2 cellular contexts compared by ENCODE assay signal in the genomic region with DNA sequence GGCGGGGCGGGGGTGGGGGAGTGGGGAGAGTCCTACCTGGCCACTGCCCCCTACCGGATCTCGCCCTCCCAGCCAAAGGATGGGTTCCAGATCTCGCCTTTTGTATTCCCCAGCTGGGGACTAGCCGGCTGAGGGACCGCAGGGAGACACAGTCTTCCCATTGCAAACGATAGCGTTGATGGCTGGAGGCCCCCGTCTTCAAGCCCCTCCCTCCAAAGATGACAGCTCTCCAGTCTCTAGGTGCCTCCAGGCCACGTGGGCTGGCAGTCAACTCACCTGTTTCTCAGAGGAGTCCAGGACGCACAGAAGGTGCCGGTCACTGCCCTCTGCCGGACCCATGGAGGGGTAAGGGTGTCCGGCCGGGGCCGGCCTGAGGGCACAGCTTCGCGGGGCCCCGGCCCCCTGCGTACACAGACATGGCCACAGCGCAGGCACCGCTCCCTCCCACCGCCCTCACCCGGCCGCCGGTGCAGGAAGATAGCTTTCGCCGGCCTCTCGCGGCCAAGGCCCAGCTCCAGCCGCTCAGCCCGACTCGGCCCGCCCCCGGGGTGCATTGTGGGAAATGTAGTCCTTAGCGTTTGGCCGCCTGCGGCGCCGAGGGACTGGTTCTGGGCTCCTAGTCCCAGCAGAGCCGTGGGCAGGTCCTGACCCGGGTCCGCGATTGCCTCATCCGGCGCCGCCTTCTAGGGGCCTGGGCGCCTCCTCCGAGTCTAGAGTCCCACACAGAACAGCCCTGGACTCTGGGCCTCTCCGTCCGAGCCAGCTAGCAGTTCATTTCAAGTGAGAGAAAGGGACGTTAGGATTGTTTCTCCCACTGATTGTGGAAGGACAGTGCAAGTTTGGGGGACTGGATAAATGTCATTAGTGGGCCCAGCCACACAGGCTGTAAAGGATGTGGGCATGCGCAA.
A peak's percentile ranks its signal among the peaks of the same experiment; 100 is the strongest.
TF ChIP-seq lines count a peak whose summit lies in the region.

A gene with protein sequence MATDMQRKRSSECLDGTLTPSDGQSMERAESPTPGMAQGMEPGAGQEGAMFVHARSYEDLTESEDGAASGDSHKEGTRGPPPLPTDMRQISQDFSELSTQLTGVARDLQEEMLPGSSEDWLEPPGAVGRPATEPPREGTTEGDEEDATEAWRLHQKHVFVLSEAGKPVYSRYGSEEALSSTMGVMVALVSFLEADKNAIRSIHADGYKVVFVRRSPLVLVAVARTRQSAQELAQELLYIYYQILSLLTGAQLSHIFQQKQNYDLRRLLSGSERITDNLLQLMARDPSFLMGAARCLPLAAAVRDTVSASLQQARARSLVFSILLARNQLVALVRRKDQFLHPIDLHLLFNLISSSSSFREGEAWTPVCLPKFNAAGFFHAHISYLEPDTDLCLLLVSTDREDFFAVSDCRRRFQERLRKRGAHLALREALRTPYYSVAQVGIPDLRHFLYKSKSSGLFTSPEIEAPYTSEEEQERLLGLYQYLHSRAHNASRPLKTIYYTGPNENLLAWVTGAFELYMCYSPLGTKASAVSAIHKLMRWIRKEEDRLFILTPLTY (minus strand): TSS at position 479 of the 908 bp plus-strand sequence. CDS start 16,465 bp downstream, outside the sequence.

TF ChIP-seq in HCT116, 20 proteins besides CTCF, POLR2A, EP300 and RAD21 (continued from another document):
- TF ChIP-seq, protein P1, sequence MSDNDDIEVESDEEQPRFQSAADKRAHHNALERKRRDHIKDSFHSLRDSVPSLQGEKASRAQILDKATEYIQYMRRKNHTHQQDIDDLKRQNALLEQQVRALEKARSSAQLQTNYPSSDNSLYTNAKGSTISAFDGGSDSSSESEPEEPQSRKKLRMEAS (IDR thresholded peaks at IDR 0.05) = peak; percentile 97
- TF ChIP-seq ELF1 (IDR thresholded peaks at IDR 0.05; ENCODE audit: borderline replicate concordance, low read depth) (no peak), ZFX (IDR thresholded peaks at IDR 0.05) (peak; percentile 97), SIN3A (IDR thresholded peaks at IDR 0.05; ENCODE audit: low read depth) (peak; percentile 94), TCF7L2 (IDR thresholded peaks at IDR 0.05; ENCODE audit: borderline replicate concordance, extremely low read depth, insufficient read depth, insufficient read length) (no peak), SP1 (IDR thresholded peaks at IDR 0.05; ENCODE audit: low read depth) (peak; percentile 62), EGR1 (IDR thresholded peaks at IDR 0.05; ENCODE audit: low read depth) (no peak), FOSL1 (IDR thresholded peaks at IDR 0.05; ENCODE audit: low read depth) (no peak), CBX3 (IDR thresholded peaks at IDR 0.05; ENCODE audit: low read depth) (peak; percentile 33; the same call in 1 of the 2 replicates), ZNF274 (IDR thresholded peaks at IDR 0.05; ENCODE audit: low read depth, low read length) (no peak), POLR2AphosphoS5 (IDR thresholded peaks at IDR 0.05; ENCODE audit: low read depth, low read length) (peak; percentile 59), EZH2phosphoT487 (IDR thresholded peaks at IDR 0.05; ENCODE audit: borderline replicate concordance) (no peak)
- TF ChIP-seq, protein P2, sequence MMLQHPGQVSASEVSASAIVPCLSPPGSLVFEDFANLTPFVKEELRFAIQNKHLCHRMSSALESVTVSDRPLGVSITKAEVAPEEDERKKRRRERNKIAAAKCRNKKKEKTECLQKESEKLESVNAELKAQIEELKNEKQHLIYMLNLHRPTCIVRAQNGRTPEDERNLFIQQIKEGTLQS (IDR thresholded peaks at IDR 0.05) = no peak
- TF ChIP-seq, protein P3, sequence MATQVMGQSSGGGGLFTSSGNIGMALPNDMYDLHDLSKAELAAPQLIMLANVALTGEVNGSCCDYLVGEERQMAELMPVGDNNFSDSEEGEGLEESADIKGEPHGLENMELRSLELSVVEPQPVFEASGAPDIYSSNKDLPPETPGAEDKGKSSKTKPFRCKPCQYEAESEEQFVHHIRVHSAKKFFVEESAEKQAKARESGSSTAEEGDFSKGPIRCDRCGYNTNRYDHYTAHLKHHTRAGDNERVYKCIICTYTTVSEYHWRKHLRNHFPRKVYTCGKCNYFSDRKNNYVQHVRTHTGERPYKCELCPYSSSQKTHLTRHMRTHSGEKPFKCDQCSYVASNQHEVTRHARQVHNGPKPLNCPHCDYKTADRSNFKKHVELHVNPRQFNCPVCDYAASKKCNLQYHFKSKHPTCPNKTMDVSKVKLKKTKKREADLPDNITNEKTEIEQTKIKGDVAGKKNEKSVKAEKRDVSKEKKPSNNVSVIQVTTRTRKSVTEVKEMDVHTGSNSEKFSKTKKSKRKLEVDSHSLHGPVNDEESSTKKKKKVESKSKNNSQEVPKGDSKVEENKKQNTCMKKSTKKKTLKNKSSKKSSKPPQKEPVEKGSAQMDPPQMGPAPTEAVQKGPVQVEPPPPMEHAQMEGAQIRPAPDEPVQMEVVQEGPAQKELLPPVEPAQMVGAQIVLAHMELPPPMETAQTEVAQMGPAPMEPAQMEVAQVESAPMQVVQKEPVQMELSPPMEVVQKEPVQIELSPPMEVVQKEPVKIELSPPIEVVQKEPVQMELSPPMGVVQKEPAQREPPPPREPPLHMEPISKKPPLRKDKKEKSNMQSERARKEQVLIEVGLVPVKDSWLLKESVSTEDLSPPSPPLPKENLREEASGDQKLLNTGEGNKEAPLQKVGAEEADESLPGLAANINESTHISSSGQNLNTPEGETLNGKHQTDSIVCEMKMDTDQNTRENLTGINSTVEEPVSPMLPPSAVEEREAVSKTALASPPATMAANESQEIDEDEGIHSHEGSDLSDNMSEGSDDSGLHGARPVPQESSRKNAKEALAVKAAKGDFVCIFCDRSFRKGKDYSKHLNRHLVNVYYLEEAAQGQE (IDR thresholded peaks at IDR 0.05; ENCODE audit: low read depth) = no peak
- TF ChIP-seq, protein P4, sequence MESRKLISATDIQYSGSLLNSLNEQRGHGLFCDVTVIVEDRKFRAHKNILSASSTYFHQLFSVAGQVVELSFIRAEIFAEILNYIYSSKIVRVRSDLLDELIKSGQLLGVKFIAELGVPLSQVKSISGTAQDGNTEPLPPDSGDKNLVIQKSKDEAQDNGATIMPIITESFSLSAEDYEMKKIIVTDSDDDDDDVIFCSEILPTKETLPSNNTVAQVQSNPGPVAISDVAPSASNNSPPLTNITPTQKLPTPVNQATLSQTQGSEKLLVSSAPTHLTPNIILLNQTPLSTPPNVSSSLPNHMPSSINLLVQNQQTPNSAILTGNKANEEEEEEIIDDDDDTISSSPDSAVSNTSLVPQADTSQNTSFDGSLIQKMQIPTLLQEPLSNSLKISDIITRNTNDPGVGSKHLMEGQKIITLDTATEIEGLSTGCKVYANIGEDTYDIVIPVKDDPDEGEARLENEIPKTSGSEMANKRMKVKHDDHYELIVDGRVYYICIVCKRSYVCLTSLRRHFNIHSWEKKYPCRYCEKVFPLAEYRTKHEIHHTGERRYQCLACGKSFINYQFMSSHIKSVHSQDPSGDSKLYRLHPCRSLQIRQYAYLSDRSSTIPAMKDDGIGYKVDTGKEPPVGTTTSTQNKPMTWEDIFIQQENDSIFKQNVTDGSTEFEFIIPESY (IDR thresholded peaks at IDR 0.05; ENCODE audit: extremely low read depth, insufficient replicate concordance, low read length) = no peak
TF ChIP-seq in HCT116: peak in this region for 7.

TF ChIP-seq in SK-N-SH treated with all-trans-retinoic acid at 6 μM for 48 hours, 23 proteins besides CTCF, POLR2A, EP300 and RAD21 (continued from another document):
- TF ChIP-seq, protein P5, sequence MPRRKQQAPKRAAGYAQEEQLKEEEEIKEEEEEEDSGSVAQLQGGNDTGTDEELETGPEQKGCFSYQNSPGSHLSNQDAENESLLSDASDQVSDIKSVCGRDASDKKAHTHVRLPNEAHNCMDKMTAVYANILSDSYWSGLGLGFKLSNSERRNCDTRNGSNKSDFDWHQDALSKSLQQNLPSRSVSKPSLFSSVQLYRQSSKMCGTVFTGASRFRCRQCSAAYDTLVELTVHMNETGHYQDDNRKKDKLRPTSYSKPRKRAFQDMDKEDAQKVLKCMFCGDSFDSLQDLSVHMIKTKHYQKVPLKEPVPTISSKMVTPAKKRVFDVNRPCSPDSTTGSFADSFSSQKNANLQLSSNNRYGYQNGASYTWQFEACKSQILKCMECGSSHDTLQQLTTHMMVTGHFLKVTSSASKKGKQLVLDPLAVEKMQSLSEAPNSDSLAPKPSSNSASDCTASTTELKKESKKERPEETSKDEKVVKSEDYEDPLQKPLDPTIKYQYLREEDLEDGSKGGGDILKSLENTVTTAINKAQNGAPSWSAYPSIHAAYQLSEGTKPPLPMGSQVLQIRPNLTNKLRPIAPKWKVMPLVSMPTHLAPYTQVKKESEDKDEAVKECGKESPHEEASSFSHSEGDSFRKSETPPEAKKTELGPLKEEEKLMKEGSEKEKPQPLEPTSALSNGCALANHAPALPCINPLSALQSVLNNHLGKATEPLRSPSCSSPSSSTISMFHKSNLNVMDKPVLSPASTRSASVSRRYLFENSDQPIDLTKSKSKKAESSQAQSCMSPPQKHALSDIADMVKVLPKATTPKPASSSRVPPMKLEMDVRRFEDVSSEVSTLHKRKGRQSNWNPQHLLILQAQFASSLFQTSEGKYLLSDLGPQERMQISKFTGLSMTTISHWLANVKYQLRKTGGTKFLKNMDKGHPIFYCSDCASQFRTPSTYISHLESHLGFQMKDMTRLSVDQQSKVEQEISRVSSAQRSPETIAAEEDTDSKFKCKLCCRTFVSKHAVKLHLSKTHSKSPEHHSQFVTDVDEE (CRISPR knock-in tag; IDR thresholded peaks at IDR 0.05) = no peak
- TF ChIP-seq, protein P6, sequence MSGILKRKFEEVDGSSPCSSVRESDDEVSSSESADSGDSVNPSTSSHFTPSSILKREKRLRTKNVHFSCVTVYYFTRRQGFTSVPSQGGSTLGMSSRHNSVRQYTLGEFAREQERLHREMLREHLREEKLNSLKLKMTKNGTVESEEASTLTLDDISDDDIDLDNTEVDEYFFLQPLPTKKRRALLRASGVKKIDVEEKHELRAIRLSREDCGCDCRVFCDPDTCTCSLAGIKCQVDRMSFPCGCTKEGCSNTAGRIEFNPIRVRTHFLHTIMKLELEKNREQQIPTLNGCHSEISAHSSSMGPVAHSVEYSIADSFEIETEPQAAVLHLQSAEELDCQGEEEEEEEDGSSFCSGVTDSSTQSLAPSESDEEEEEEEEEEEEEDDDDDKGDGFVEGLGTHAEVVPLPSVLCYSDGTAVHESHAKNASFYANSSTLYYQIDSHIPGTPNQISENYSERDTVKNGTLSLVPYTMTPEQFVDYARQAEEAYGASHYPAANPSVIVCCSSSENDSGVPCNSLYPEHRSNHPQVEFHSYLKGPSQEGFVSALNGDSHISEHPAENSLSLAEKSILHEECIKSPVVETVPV (CRISPR knock-in tag; IDR thresholded peaks at IDR 0.05) = no peak
- TF ChIP-seq RARB (CRISPR knock-in tag; IDR thresholded peaks at IDR 0.05) (no peak), PPARA (CRISPR knock-in tag; IDR thresholded peaks at IDR 0.05; ENCODE audit: borderline replicate concordance) (no peak), TOX (CRISPR knock-in tag; IDR thresholded peaks at IDR 0.05; ENCODE audit: borderline replicate concordance) (no peak), ISL1 (CRISPR knock-in tag; IDR thresholded peaks at IDR 0.05) (no peak), CSDC2 (CRISPR knock-in tag; IDR thresholded peaks at IDR 0.05) (no peak)
- TF ChIP-seq, protein P7, sequence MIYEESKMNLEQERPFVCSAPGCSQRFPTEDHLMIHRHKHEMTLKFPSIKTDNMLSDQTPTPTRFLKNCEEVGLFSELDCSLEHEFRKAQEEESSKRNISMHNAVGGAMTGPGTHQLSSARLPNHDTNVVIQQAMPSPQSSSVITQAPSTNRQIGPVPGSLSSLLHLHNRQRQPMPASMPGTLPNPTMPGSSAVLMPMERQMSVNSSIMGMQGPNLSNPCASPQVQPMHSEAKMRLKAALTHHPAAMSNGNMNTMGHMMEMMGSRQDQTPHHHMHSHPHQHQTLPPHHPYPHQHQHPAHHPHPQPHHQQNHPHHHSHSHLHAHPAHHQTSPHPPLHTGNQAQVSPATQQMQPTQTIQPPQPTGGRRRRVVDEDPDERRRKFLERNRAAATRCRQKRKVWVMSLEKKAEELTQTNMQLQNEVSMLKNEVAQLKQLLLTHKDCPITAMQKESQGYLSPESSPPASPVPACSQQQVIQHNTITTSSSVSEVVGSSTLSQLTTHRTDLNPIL (CRISPR knock-in tag; IDR thresholded peaks at IDR 0.05; ENCODE audit: low read depth) = no peak
TF ChIP-seq in SK-N-SH treated with all-trans-retinoic acid at 6 μM for 48 hours: peak in this region for 0.
